ENCODE assay signal across 1 cellular context in the genomic region with DNA sequence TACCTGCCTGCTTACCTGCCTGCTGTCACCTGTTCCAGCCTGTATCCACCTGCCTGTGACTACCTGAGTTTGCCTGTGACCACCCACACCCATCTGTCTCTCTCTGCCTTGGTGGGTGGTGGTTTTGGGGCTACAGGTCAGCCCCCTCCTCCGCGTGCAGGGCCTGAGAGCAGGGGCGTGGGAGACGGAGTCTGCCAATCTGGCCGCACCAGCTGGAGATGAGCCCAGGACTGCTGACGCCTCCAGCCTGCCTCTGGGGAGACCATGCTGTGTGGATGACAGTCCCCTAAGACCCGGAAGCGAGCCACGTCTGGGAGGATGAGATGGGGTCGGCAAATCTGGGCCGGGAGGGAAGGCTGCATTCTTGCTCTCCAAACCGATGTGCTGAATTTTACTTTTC.
TF ChIP-seq lines count a peak whose summit lies in the region.

No MANE protein-coding gene starts in this region.

TF ChIP-seq in IMR-90, 13 proteins besides CTCF, POLR2A, EP300 and RAD21 (continued from another document):
- TF ChIP-seq BHLHE40 (IDR thresholded peaks at IDR 0.05; ENCODE audit: low read depth, low read length) (no peak), FOS (IDR thresholded peaks at IDR 0.05; ENCODE audit: low read depth, low read length) (no peak)
